In the genomic region with DNA sequence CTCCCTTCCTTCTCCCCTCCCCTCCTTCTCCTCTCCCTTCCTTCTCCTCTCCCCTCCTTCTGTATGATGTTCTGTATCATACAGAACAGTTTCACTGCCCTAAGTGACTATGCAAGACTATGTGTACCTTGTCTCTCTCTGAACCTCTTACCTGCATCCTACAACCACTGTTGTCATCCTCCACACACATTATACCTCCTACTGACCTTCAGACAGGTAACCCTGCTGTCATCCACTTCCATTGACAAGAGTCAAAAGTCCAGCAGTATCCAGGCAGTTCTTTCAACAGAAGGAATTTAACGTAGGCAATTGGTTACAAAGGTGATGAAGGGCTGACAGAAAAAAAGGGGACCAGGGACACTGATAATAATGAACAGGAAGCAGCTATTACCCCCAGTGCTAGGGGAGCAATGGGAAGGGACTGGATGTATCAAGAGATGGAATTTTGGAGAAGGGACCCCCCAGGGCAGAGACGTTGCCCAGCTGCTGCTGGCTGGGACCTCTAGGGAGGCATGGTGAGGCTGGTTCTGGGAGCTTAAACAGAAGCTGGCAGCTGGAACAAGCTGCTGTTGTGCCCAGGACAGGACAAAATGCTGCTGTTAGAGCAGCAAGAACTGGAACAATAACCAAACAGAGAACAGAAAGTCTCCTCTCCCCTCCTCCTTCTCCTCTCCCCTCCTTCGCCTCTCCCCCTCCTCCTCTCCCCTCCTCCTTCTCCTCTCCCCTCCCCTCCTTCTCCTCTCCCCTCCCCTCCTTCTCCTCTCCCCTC, we compare ENCODE assay signal across 18 cellular contexts.
DNase-seq lines count a peak whose midpoint lies in the region; ATAC-seq and TF ChIP-seq lines count a peak whose summit lies in the region.
"Had no signal": no experiment of that assay in that cellular context is flagged by ENCODE, and none has a peak within 500 bp of the region (broad histone marks: within the 10 kb centered on the region; RNA-seq: fewer than 3 reads in every experiment).

No MANE protein-coding gene starts in this region.

- 60% methylated on average over 1 to 2 of the region's 3 CpGs for WGBS in esophagus squamous epithelium, 2 donors

- H3K27ac ChIP-seq in esophagus squamous epithelium: no peak overlapping the region
- H3K27ac ChIP-seq: Peyer's patch had no signal

- peaks cover 10% of the 10 kb centered on the region for H3K36me3 Mint-ChIP-seq in endothelial cell (ENCODE audit: low read depth, unreplicated experiment)
- H3K36me3 Mint-ChIP-seq in activated CD4-positive, alpha-beta T cell treated with anti-CD3 and anti-CD28 coated beads, Interleukin-2, amount 10 ng/mL, durations not matched to agents 24 days and 14 days (ENCODE audit: low read depth): no peaks in the 10 kb centered on the region
- H3K36me3 Mint-ChIP-seq: CD4-positive, alpha-beta memory T cell; IgD-negative memory B cell had no signal

- H3K9me3 ChIP-seq in esophagus squamous epithelium: no peaks in the 10 kb centered on the region
- H3K9me3 ChIP-seq: Peyer's patch had no signal

- H3K4me1 Mint-ChIP-seq in endothelial cell (ENCODE audit: unreplicated experiment): no peaks in the 10 kb centered on the region
- H3K4me1 Mint-ChIP-seq in activated CD4-positive, alpha-beta T cell treated with anti-CD3 and anti-CD28 coated beads, Interleukin-2, amount 10 ng/mL, durations not matched to agents 24 days and 14 days: no peaks in the 10 kb centered on the region
- H3K4me1 Mint-ChIP-seq: B cell; CD4-positive, alpha-beta memory T cell had no signal

- H3K27me3 Mint-ChIP-seq in endothelial cell (ENCODE audit: unreplicated experiment): peaks cover 16% of the 10 kb centered on the region
- H3K27me3 Mint-ChIP-seq in activated CD4-positive, alpha-beta T cell treated with anti-CD3 and anti-CD28 coated beads, Interleukin-2, amount 10 ng/mL, durations not matched to agents 24 days and 14 days: peaks cover 23% of the 10 kb centered on the region

- no peaks in the 10 kb centered on the region for H3K4me1 ChIP-seq in esophagus squamous epithelium
- H3K4me1 ChIP-seq: Peyer's patch had no signal

- H3K4me3 ChIP-seq in esophagus squamous epithelium: no peak overlapping the region
- H3K4me3 ChIP-seq: Peyer's patch had no signal

- H3K36me3 ChIP-seq in esophagus squamous epithelium: no peaks in the 10 kb centered on the region
- H3K36me3 ChIP-seq: Peyer's patch had no signal

- intact Hi-C loops in activated CD4-positive, alpha-beta T cell treated with anti-CD3 and anti-CD28 coated beads, Interleukin-2, amount 10 ng/mL, durations not matched to agents 24 days and 14 days (cut with micrococcal nuclease): no loop called here
- intact Hi-C loops in esophagus squamous epithelium (cut with DNase I): no loop called here

- peak overlapping the region; percentile 32 for H3K27ac Mint-ChIP-seq in endothelial cell (ENCODE audit: unreplicated experiment)
- no peak overlapping the region for H3K27ac Mint-ChIP-seq in activated CD4-positive, alpha-beta T cell treated with anti-CD3 and anti-CD28 coated beads, Interleukin-2, amount 10 ng/mL, durations not matched to agents 24 days and 14 days
- H3K27ac Mint-ChIP-seq: B cell had no signal

- no peak for TF ChIP-seq POLR2A in esophagus squamous epithelium (IDR thresholded peaks at IDR 0.05)

- ATAC-seq in GM18519 (IDR thresholded peaks at IDR 0.05; ENCODE audit: low FRiP score, unreplicated experiment) (peak; percentile 33), HG02885 (IDR thresholded peaks at IDR 0.05; ENCODE audit: poor library complexity, unreplicated experiment) (peak; percentile 46), HG03439 (IDR thresholded peaks at IDR 0.05; ENCODE audit: unreplicated experiment) (no peak), HG03045 (IDR thresholded peaks at IDR 0.05; ENCODE audit: unreplicated experiment) (no peak)

- H3K4me3 Mint-ChIP-seq in endothelial cell (ENCODE audit: unreplicated experiment): peak overlapping the region; percentile 72
- no peak overlapping the region for H3K4me3 Mint-ChIP-seq in activated CD4-positive, alpha-beta T cell treated with anti-CD3 and anti-CD28 coated beads, Interleukin-2, amount 10 ng/mL, durations not matched to agents 24 days and 14 days
- H3K4me3 Mint-ChIP-seq: B cell; CD4-positive, alpha-beta memory T cell had no signal

- TF ChIP-seq CTCF in endothelial cell (IDR thresholded peaks at IDR 0.05; ENCODE audit: unreplicated experiment): no peak
- TF ChIP-seq CTCF in esophagus squamous epithelium (IDR thresholded peaks at IDR 0.05): no peak

- no peak for DNase-seq in endothelial cell (ENCODE audit: low spot score)
- DNase-seq in pons (ENCODE audit: low spot score): peak; percentile 84
- no peak for DNase-seq in activated CD4-positive, alpha-beta T cell treated with anti-CD3 and anti-CD28 coated beads, Interleukin-2, amount 10 ng/mL, durations not matched to agents 24 days and 14 days
- no peak for DNase-seq in esophagus squamous epithelium (lab: John Stamatoyannopoulos, UW)
- DNase-seq: ACHN; CD4-positive, alpha-beta memory T cell; HCEC 1CT; NCI-H1417; NCI-H1930; NCI-H510A; Peyer's patch; Right ventricle myocardium superior had no signal

- H3K9me3 Mint-ChIP-seq in endothelial cell (ENCODE audit: unreplicated experiment): peaks cover 6% of the 10 kb centered on the region
- H3K9me3 Mint-ChIP-seq in activated CD4-positive, alpha-beta T cell treated with anti-CD3 and anti-CD28 coated beads, Interleukin-2, amount 10 ng/mL, durations not matched to agents 24 days and 14 days: no peaks in the 10 kb centered on the region

- H3K27me3 ChIP-seq in esophagus squamous epithelium: peaks cover 0 to 5% (median 0%) of the 10 kb centered on the region in 4 donors
- H3K27me3 ChIP-seq: Peyer's patch had no signal

Comparison
In these comparisons a context has a peak if more than half of its experiments do, and no peak if none do; other contexts are left out.
1. ATAC-seq: peak in GM18519 (single experiment) and HG02885 (single experiment); none in HG03439 (single experiment) and HG03045 (single experiment).